Comparison of ENCODE assay signal across 27 cellular contexts in genomic region chr6:16160794-16161193, GRCh38.
"Had no signal": no experiment of that assay in that cellular context is flagged by ENCODE, and none has a peak within 500 bp of the region (broad histone marks: within the 10 kb centered on the region; RNA-seq: fewer than 3 reads in every experiment).

No MANE protein-coding gene starts in this region.

- ATAC-seq: left colon; left lung; natural killer cell; right lobe of liver; stimulated activated naive B cell treated with anti-CD40 and anti-IgM and Interleukin-4, amounts not matched to agents 10 μg/mL and 1 μg/mL and 100 μg/mL, for 72 hours; stimulated activated naive CD8-positive, alpha-beta T cell treated with anti-CD3 and anti-CD28 coated beads, Interleukin-15, Interleukin-2, amounts not matched to agents 100 U/mL and 50 U/mL, for 24 hours had no signal

- H3K9me3 Mint-ChIP-seq: mesothelial cell of epicardium, natural killer cell, nephron progenitor cell, neural progenitor cell had no signal

- H3K36me3 ChIP-seq: neural progenitor cell, ovary, right atrium auricular region, right lobe of liver, stomach, suprapubic skin, upper lobe of left lung, vagina had no signal

- H3K27me3 Mint-ChIP-seq: naive B cell; stimulated activated naive B cell treated with anti-CD40 and anti-IgM and Interleukin-4, amounts not matched to agents 10 μg/mL and 1 μg/mL and 100 μg/mL, for 72 hours had no signal

- H3K36me3 Mint-ChIP-seq: mesothelial cell of epicardium, neural progenitor cell had no signal

- H3K4me3 ChIP-seq: left lung, lung, neural progenitor cell, ovary, right atrium auricular region, right lobe of liver, smooth muscle cell, stomach, suprapubic skin, tibial nerve, upper lobe of left lung, vagina had no signal

- H3K27me3 ChIP-seq: left lung, neural progenitor cell, ovary, right atrium auricular region, right lobe of liver, stomach, suprapubic skin, tibial nerve, upper lobe of left lung, vagina had no signal

- H3K4me2 ChIP-seq: neural progenitor cell, smooth muscle cell had no signal

- H3K27ac Mint-ChIP-seq: mesothelial cell of epicardium; natural killer cell; nephron progenitor cell; neural progenitor cell; progenitor cell of endocrine pancreas; stimulated activated naive B cell treated with anti-CD40 and anti-IgM and Interleukin-4, amounts not matched to agents 10 μg/mL and 1 μg/mL and 100 μg/mL, for 72 hours had no signal

- H3K4me1 Mint-ChIP-seq: naive B cell, neural progenitor cell had no signal

- H3K9ac ChIP-seq: neural progenitor cell had no signal

- H3K27ac ChIP-seq: left lung, neural progenitor cell, ovary, right atrium auricular region, right lobe of liver, stomach, suprapubic skin, tibial nerve, upper lobe of left lung, vagina had no signal

- H3K4me3 Mint-ChIP-seq: mesothelial cell of epicardium; naive B cell; natural killer cell; nephron progenitor cell; neural progenitor cell; stimulated activated naive B cell treated with anti-CD40 and anti-IgM and Interleukin-4, amounts not matched to agents 10 μg/mL and 1 μg/mL and 100 μg/mL, for 72 hours had no signal

- H2AFZ ChIP-seq: neural progenitor cell had no signal

- H3K4me1 ChIP-seq: left lung, right atrium auricular region, right lobe of liver, stomach, vagina had no signal

- H3K9me3 ChIP-seq: right atrium auricular region, right lobe of liver, stomach, suprapubic skin, upper lobe of left lung, vagina had no signal

- DNase-seq: hippocampal formation; kidney glomerular epithelial cell; left colon; mesendoderm; naive B cell; natural killer cell; nephron progenitor cell; ovary; right lobe of liver; stimulated activated CD4-positive, alpha-beta T cell treated with anti-CD3 and anti-CD28 coated beads, Interleukin-1b, Interleukin-23, amount 100 ng/mL, for 48 hours; stimulated activated CD4-positive, alpha-beta T cell treated with anti-CD3 and anti-CD28 coated beads, Interleukin-2, amount 100 ng/mL, for 48 hours; stimulated activated CD4-positive, alpha-beta T cell treated with anti-CD3 and anti-CD28 coated beads, Interleukin-4, amount 100 ng/mL, for 4 hours; stimulated activated CD8-positive, alpha-beta memory T cell treated with anti-CD3 and anti-CD28 coated beads, Interleukin-4, amount 100 ng/mL, for 48 hours; stimulated activated naive B cell treated with anti-CD40 and anti-IgM and Interleukin-4, amounts not matched to agents 10 μg/mL and 1 μg/mL and 100 μg/mL, for 72 hours; stimulated activated naive CD8-positive, alpha-beta T cell treated with anti-CD3 and anti-CD28 coated beads, Interleukin-15, Interleukin-2, amounts not matched to agents 100 U/mL and 50 U/mL, for 24 hours; stomach; upper lobe of left lung had no signal
